In genomic region chr11:15727125-15727524, GRCh38 we compare ENCODE assay signal across 13 cellular contexts.
DNase-seq lines count a peak whose midpoint lies in the region; ATAC-seq and TF ChIP-seq lines count a peak whose summit lies in the region.
"Had no signal": no experiment of that assay in that cellular context is flagged by ENCODE, and none has a peak within 500 bp of the region (broad histone marks: within the 10 kb centered on the region; RNA-seq: fewer than 3 reads in every experiment).

No MANE protein-coding gene starts in this region.

- TF ChIP-seq CTCF in heart right ventricle (IDR thresholded peaks at IDR 0.05), result no peak
- peak in 1 of 6 experiments; percentile 4 for TF ChIP-seq CTCF in thyroid gland (IDR thresholded peaks at IDR 0.05)
- no peak for TF ChIP-seq CTCF in tibial artery (IDR thresholded peaks at IDR 0.05)

- no peaks in the 10 kb centered on the region for H3K36me3 ChIP-seq in heart right ventricle
- H3K36me3 ChIP-seq in mesenchymal stem cell (ENCODE audit: control insufficient read depth in 1 of 2, insufficient read depth in 2 of 2, low read depth in 1 of 2, low read length in 2 of 2), result no peaks in the 10 kb centered on the region
- H3K36me3 ChIP-seq in thyroid gland, result no peaks in the 10 kb centered on the region
- H3K36me3 ChIP-seq in HAP-1 (replicated peaks), result no peaks in the 10 kb centered on the region
- no peaks in the 10 kb centered on the region for H3K36me3 ChIP-seq in tibial artery
- H3K36me3 ChIP-seq: BLaER1 treated with 17β-estradiol and CSF1 and Interleukin-3, amounts not matched to agents 10 nM and 100 nM had no signal

- in situ Hi-C loops in HAP-1 (cut with MboI; ENCODE audit: low sequenced_read_pairs), result no loop called here

- peaks cover 0 to 2% (median 0%) of the 10 kb centered on the region in 11 donors for H3K9me3 ChIP-seq in heart right ventricle
- H3K9me3 ChIP-seq in right cardiac atrium (ENCODE audit: control insufficient read depth, low read length), result no peaks in the 10 kb centered on the region
- H3K9me3 ChIP-seq in mesenchymal stem cell (ENCODE audit: control insufficient read depth, low read length), result peaks cover under 1% of the 10 kb centered on the region
- H3K9me3 ChIP-seq in thyroid gland, result no peaks in the 10 kb centered on the region
- H3K9me3 ChIP-seq in HAP-1, result no peaks in the 10 kb centered on the region
- no peaks in the 10 kb centered on the region for H3K9me3 ChIP-seq in tibial artery
- H3K9me3 ChIP-seq: BLaER1 treated with 17β-estradiol and CSF1 and Interleukin-3, amounts not matched to agents 10 nM and 100 nM had no signal

- H3K27me3 ChIP-seq in heart right ventricle (no peaks in the 10 kb centered on the region), right cardiac atrium (ENCODE audit: control insufficient read depth, insufficient read depth) (no peaks in the 10 kb centered on the region), mesenchymal stem cell (ENCODE audit: control insufficient read depth in 1 of 2, insufficient read depth in 1 of 2, low read length in 2 of 2) (peaks cover 0 to 23% of the 10 kb centered on the region in 2 experiments), thyroid gland (no peaks in the 10 kb centered on the region), HAP-1 (ENCODE audit: low read depth) (0 out of 2 replicates have a peak, but pooled peaks cover 5% of the 10 kb centered on the region), tibial artery (no peaks in the 10 kb centered on the region)
- H3K27me3 ChIP-seq: BLaER1 treated with 17β-estradiol and CSF1 and Interleukin-3, amounts not matched to agents 10 nM and 100 nM had no signal

- intact Hi-C loops in heart right ventricle (cut with DNase I) (no loop called here), right cardiac atrium (cut with DNase I) (no loop called here), left ventricle myocardium superior (cut with micrococcal nuclease) (no loop called here), thyroid gland (cut with DNase I) (no loop called here), tibial artery (cut with DNase I; ENCODE audit: low total_unique reads) (no loop called here)

- no peak overlapping the region for H2BK5ac ChIP-seq in mesenchymal stem cell (ENCODE audit: low read depth, low read length, poor library complexity, severe bottlenecking)

- H3K23ac ChIP-seq in mesenchymal stem cell (ENCODE audit: low read length in 2 of 2), result no peak overlapping the region

- H3K4me3 ChIP-seq in heart right ventricle (no peak overlapping the region), right cardiac atrium (ENCODE audit: low read length) (no peak overlapping the region), mesenchymal stem cell (ENCODE audit: insufficient read depth in 1 of 2, low read depth in 1 of 2, low read length in 2 of 2) (no peak overlapping the region), thyroid gland (replicated peaks in 1 of 3) (no peak overlapping the region), HAP-1 (no peak overlapping the region), tibial artery (no peak overlapping the region)
- H3K4me3 ChIP-seq: BLaER1 treated with 17β-estradiol and CSF1 and Interleukin-3, amounts not matched to agents 10 nM and 100 nM; GM23248 had no signal

- no peak for TF ChIP-seq POLR2A in thyroid gland (IDR thresholded peaks at IDR 0.05)

- H3K4me2 ChIP-seq in mesenchymal stem cell (ENCODE audit: low read length, poor library complexity, severe bottlenecking), result no peak overlapping the region
- H3K4me2 ChIP-seq: BLaER1 treated with 17β-estradiol and CSF1 and Interleukin-3, amounts not matched to agents 10 nM and 100 nM had no signal

- no peaks in the 10 kb centered on the region for H3K79me1 ChIP-seq in mesenchymal stem cell (replicated peaks; ENCODE audit: low read length, poor library complexity, severe bottlenecking)

- DNase-seq in heart right ventricle (peak in 1 of 2 donors; percentile 36), right cardiac atrium (no peak), left ventricle myocardium superior (no peak), mesenchymal stem cell (no peak), thyroid gland (peak in 1 of 2 donors; percentile 7), HAP-1 (ENCODE audit: low spot score in 2 of 2) (no peak), tibial artery (no peak), SW480 (ENCODE audit: low spot score) (no peak)
- DNase-seq: Calu3; CD4-positive, CD25-positive, alpha-beta regulatory T cell; DMS 273 treated with DMSO at 0.1 percent for 48 hours; GM23248 had no signal

- H2AK5ac ChIP-seq in mesenchymal stem cell (ENCODE audit: low read length, severe bottlenecking), result no peak overlapping the region

- no peak overlapping the region for H2AFZ ChIP-seq in mesenchymal stem cell (ENCODE audit: low read depth, low read length)
- H2AFZ ChIP-seq: GM23248 had no signal

- no peak overlapping the region for H2BK120ac ChIP-seq in mesenchymal stem cell (ENCODE audit: low read depth, low read length)

- H3K4me1 ChIP-seq in heart right ventricle (peaks cover 0 to 10% (median 0%) of the 10 kb centered on the region in 9 donors), right cardiac atrium (ENCODE audit: control insufficient read depth, insufficient read depth, low read length) (no peaks in the 10 kb centered on the region), mesenchymal stem cell (ENCODE audit: control insufficient read depth, insufficient read depth, low read depth, low read length) (no peaks in the 10 kb centered on the region), thyroid gland (peaks cover 16 to 27% of the 10 kb centered on the region in 2 donors), HAP-1 (no peaks in the 10 kb centered on the region), tibial artery (peaks cover 0 to 17% (median 7%) of the 10 kb centered on the region in 4 donors)
- H3K4me1 ChIP-seq: BLaER1 treated with 17β-estradiol and CSF1 and Interleukin-3, amounts not matched to agents 10 nM and 100 nM had no signal

- no peak overlapping the region for H2BK12ac ChIP-seq in mesenchymal stem cell (ENCODE audit: low read length in 2 of 2)

- H2BK15ac ChIP-seq in mesenchymal stem cell (ENCODE audit: low read depth, poor library complexity, severe bottlenecking), result no peak overlapping the region

- ATAC-seq in heart right ventricle (peak in 6 of 8 donors; percentile 61 to 80 (median 68)), right cardiac atrium (no peak), left ventricle myocardium superior (peak; percentile 67)

- H3K18ac ChIP-seq in mesenchymal stem cell (ENCODE audit: low read depth in 1 of 2, low read length in 2 of 2), result peak overlapping the region in 1 of 2 experiments; percentile 48

- no peak overlapping the region for H3K14ac ChIP-seq in mesenchymal stem cell (ENCODE audit: low read length in 2 of 2)

- peak overlapping the region; percentile 14 for H4K8ac ChIP-seq in mesenchymal stem cell (ENCODE audit: low read length)

- 74 to 88% methylated on average over 1 of the region's 1 CpG for WGBS in heart right ventricle, 2 donors
- 44% methylated on average over 1 of the region's 1 CpG for WGBS in right cardiac atrium
- WGBS in mesenchymal stem cell, result no CpG with 5 or more reads among the region's 1 CpG
- WGBS in thyroid gland, 2 donors, result 65 to 75% methylated on average over 1 of the region's 1 CpG

- no peak overlapping the region for H4K91ac ChIP-seq in mesenchymal stem cell (ENCODE audit: low read length)

- peak overlapping the region in 5 of 10 donors; percentile 28 to 66 (median 46) for H3K27ac ChIP-seq in heart right ventricle
- no peak overlapping the region for H3K27ac ChIP-seq in right cardiac atrium (ENCODE audit: low read length)
- no peak overlapping the region for H3K27ac ChIP-seq in mesenchymal stem cell (ENCODE audit: low read length, poor library complexity, severe bottlenecking)
- H3K27ac ChIP-seq in thyroid gland, result peak overlapping the region in 2 of 3 donors; percentile 13 to 24
- peak overlapping the region in 1 of 2 donors; percentile 13 for H3K27ac ChIP-seq in tibial artery
- H3K27ac ChIP-seq: BLaER1 treated with 17β-estradiol and CSF1 and Interleukin-3, amounts not matched to agents 10 nM and 100 nM; GM23248 had no signal

- no peak overlapping the region for H3K9ac ChIP-seq in mesenchymal stem cell (ENCODE audit: low read length)
- H3K9ac ChIP-seq: BLaER1 treated with 17β-estradiol and CSF1 and Interleukin-3, amounts not matched to agents 10 nM and 100 nM; GM23248 had no signal

- H3K4ac ChIP-seq in mesenchymal stem cell (ENCODE audit: low read depth in 1 of 2, low read length in 2 of 2), result no peak overlapping the region

Comparison
In these comparisons a context has a peak if more than half of its experiments do, and no peak if none do; other contexts are left out.
1. ATAC-seq: peak in heart right ventricle (6 of 8) and left ventricle myocardium superior (single experiment); none in right cardiac atrium (0 of 2).
2. H3K27ac ChIP-seq: peak in thyroid gland (2 of 3); none in right cardiac atrium (single experiment) and mesenchymal stem cell (single experiment).